8 cellular contexts compared by ENCODE assay signal in the genomic region with DNA sequence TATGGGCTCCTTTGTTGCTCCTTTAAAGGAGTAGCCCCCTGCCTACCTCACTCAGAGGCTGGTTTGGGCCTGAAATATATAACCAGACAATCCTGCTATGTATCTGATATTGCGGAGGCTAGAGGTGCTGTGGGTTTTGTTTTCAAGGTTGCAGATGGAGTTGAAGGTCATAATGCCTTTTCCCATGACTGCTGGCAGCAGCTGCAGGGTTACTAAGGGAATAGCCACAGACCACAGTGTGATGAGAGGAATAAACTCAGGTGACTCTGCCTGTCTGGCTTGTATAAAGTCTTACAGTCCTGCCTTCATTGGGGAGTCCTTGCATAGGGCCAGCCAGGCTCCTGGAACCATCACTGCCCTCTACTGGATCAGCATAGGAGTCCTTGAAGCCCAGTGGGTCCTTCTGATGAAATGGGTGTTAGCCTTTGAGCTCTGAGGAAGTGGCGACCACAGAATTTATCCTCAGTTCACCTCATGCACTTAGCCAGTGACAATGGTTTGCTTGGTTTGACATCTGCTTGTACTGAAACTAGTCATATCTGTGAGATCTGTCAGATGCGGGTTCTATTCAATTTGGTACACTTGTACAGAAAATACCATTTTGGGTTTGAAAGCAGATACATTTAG.
DNase-seq lines count a peak whose midpoint lies in the region; ATAC-seq and TF ChIP-seq lines count a peak whose summit lies in the region.

No MANE protein-coding gene starts in this region.

- H3K9me3 Mint-ChIP-seq in activated naive CD4-positive, alpha-beta T cell treated with anti-CD3 and anti-CD28 coated beads for 36 hours = no peaks in the 10 kb centered on the region
- H3K9me3 Mint-ChIP-seq in natural killer cell treated with Interleukin-12 subunit alpha and Interleukin-12 subunit beta and Interleukin-15 and Interleukin-18, amount 100 ng/mL, for 72 hours = no peaks in the 10 kb centered on the region
- no peaks in the 10 kb centered on the region for H3K9me3 Mint-ChIP-seq in mesothelial cell of epicardium

- TF ChIP-seq CTCF in WERI-Rb-1 (IDR thresholded peaks at IDR 0.05; ENCODE audit: low read depth, low read length) (peak; percentile 72), epithelial cell of esophagus (IDR thresholded peaks at IDR 0.05; ENCODE audit: insufficient read depth, low read depth, low read length, missing control alignments) (peak; percentile 57), mesothelial cell of epicardium (IDR thresholded peaks at IDR 0.05; ENCODE audit: unreplicated experiment) (no peak)

- H3K4me3 Mint-ChIP-seq in activated naive CD4-positive, alpha-beta T cell treated with anti-CD3 and anti-CD28 coated beads for 36 hours = no peak overlapping the region
- H3K4me3 Mint-ChIP-seq in natural killer cell treated with Interleukin-12 subunit alpha and Interleukin-12 subunit beta and Interleukin-15 and Interleukin-18, amount 100 ng/mL, for 72 hours = peak overlapping the region; percentile 90
- H3K4me3 Mint-ChIP-seq in mesothelial cell of epicardium = no peak overlapping the region

- H3K27me3 ChIP-seq in WERI-Rb-1 (ENCODE audit: insufficient read depth, low read depth, severe bottlenecking) = no peaks in the 10 kb centered on the region

- H3K27me3 Mint-ChIP-seq in activated naive CD4-positive, alpha-beta T cell treated with anti-CD3 and anti-CD28 coated beads for 36 hours (ENCODE audit: low read depth) = no peaks in the 10 kb centered on the region
- H3K27me3 Mint-ChIP-seq in natural killer cell treated with Interleukin-12 subunit alpha and Interleukin-12 subunit beta and Interleukin-15 and Interleukin-18, amount 100 ng/mL, for 72 hours = no peaks in the 10 kb centered on the region
- no peaks in the 10 kb centered on the region for H3K27me3 Mint-ChIP-seq in mesothelial cell of epicardium (ENCODE audit: low read depth)

- H3K36me3 ChIP-seq in WERI-Rb-1 = no peaks in the 10 kb centered on the region

- peak; percentile 95 to 97 for ATAC-seq in natural killer cell treated with Interleukin-12 subunit alpha and Interleukin-12 subunit beta and Interleukin-15 and Interleukin-18, amount 100 ng/mL, for 72 hours

- H3K27ac Mint-ChIP-seq in activated naive CD4-positive, alpha-beta T cell treated with anti-CD3 and anti-CD28 coated beads for 36 hours = no peak overlapping the region
- H3K27ac Mint-ChIP-seq in natural killer cell treated with Interleukin-12 subunit alpha and Interleukin-12 subunit beta and Interleukin-15 and Interleukin-18, amount 100 ng/mL, for 72 hours = peak overlapping the region; percentile 93 to 98
- no peak overlapping the region for H3K27ac Mint-ChIP-seq in mesothelial cell of epicardium

- H3K4me1 Mint-ChIP-seq in activated naive CD4-positive, alpha-beta T cell treated with anti-CD3 and anti-CD28 coated beads for 36 hours (ENCODE audit: low read depth) = peaks cover 43% of the 10 kb centered on the region
- peaks cover 26 to 44% of the 10 kb centered on the region in 2 donors for H3K4me1 Mint-ChIP-seq in natural killer cell treated with Interleukin-12 subunit alpha and Interleukin-12 subunit beta and Interleukin-15 and Interleukin-18, amount 100 ng/mL, for 72 hours (ENCODE audit: low read depth in 2 of 2)
- H3K4me1 Mint-ChIP-seq in mesothelial cell of epicardium = peaks cover 23% of the 10 kb centered on the region

- H3K4me3 ChIP-seq in WERI-Rb-1 (ENCODE audit: low read depth, low read length) (no peak overlapping the region), epithelial cell of esophagus (ENCODE audit: low read length) (no peak overlapping the region)

- no peak overlapping the region for H3K27ac ChIP-seq in WERI-Rb-1

- CTCF ChIA-PET in activated naive CD4-positive, alpha-beta T cell treated with anti-CD3 and anti-CD28 coated beads for 36 hours (lab: Charles Lee) = interaction anchor here (0.6 to 2.7 kb wide), 5 partner anchors 13 to 120 kb away, joined by 3 to 8 read pairs (median 3); no protein-coding TSS in a partner anchor

- DNase-seq in activated naive CD4-positive, alpha-beta T cell treated with anti-CD3 and anti-CD28 coated beads for 36 hours = peak; percentile 58
- no peak for DNase-seq in activated naive CD4-positive, alpha-beta T cell (lab: John Stamatoyannopoulos, UW)
- DNase-seq in HCEC 1CT (peak; percentile 22), LHCN-M2 (ENCODE audit: low read depth) (peak; percentile 76), WERI-Rb-1 (peak; percentile 58), epithelial cell of esophagus (ENCODE audit: low read depth) (peak; percentile 78), mesothelial cell of epicardium (ENCODE audit: low spot score in 2 of 2, unreplicated experiment in 2 of 2) (no peak)
- peak; percentile 83 for DNase-seq in natural killer cell treated with Interleukin-12 subunit alpha and Interleukin-12 subunit beta and Interleukin-15 and Interleukin-18, amount 100 ng/mL, for 72 hours (ENCODE audit: low spot score)

- H3K9me3 ChIP-seq in WERI-Rb-1 (ENCODE audit: severe bottlenecking) = no peaks in the 10 kb centered on the region

- intact Hi-C loops in activated naive CD4-positive, alpha-beta T cell treated with anti-CD3 and anti-CD28 coated beads for 36 hours (cut with micrococcal nuclease) = loop anchor here (1.0 to 10.0 kb wide), 5 partner anchors 9 to 499 kb away; a partner anchor contains a TSS

- no peaks in the 10 kb centered on the region for H3K36me3 Mint-ChIP-seq in activated naive CD4-positive, alpha-beta T cell treated with anti-CD3 and anti-CD28 coated beads for 36 hours (ENCODE audit: low read depth)
- H3K36me3 Mint-ChIP-seq in natural killer cell treated with Interleukin-12 subunit alpha and Interleukin-12 subunit beta and Interleukin-15 and Interleukin-18, amount 100 ng/mL, for 72 hours = no peaks in the 10 kb centered on the region
- no peaks in the 10 kb centered on the region for H3K36me3 Mint-ChIP-seq in mesothelial cell of epicardium

Comparison
In these comparisons a context has a peak if more than half of its experiments do, and no peak if none do; other contexts are left out.
1. DNase-seq: peak in activated naive CD4-positive, alpha-beta T cell treated with anti-CD3 and anti-CD28 coated beads for 36 hours (single experiment), HCEC 1CT (single experiment), LHCN-M2 (single experiment), WERI-Rb-1 (single experiment), epithelial cell of esophagus (single experiment) and natural killer cell treated with Interleukin-12 subunit alpha and Interleukin-12 subunit beta and Interleukin-15 and Interleukin-18, amount 100 ng/mL, for 72 hours (single experiment); none in activated naive CD4-positive, alpha-beta T cell (0 of 4) and mesothelial cell of epicardium (0 of 2).
2. H3K27ac Mint-ChIP-seq: peak in natural killer cell treated with Interleukin-12 subunit alpha and Interleukin-12 subunit beta and Interleukin-15 and Interleukin-18, amount 100 ng/mL, for 72 hours (2 of 2); none in activated naive CD4-positive, alpha-beta T cell treated with anti-CD3 and anti-CD28 coated beads for 36 hours (single experiment) and mesothelial cell of epicardium (single experiment).